ENCODE assay signal across 16 cellular contexts in the genomic region with DNA sequence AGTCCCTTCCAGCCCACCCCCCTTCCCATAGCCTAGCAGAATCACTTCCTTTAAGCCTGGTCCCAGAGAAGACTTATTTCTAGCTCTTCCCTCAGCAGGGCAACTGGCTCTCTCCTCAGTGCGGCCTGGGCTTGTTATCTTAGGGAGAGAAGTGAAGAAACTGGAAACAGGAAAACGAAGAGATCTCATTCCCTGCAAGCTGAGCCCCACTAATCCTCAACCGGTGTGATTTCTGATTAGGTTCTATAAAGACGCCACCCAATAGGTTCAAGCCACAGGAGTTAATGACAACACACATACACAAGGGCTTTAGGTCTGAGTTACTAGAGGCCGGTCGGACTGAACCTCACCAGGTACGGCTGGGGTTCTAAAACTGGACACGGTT. TPM values are rescaled to one million over a fixed set of nuclear protein-coding genes. Genes with fewer than 3 reads are reported as not detected.
A peak's percentile ranks its signal among the peaks of the same experiment; 100 is the strongest.
DNase-seq lines count a peak whose midpoint lies in the region; ATAC-seq and TF ChIP-seq lines count a peak whose summit lies in the region.
"Had no signal": no experiment of that assay in that cellular context is flagged by ENCODE, and none has a peak within 500 bp of the region (broad histone marks: within the 10 kb centered on the region; RNA-seq: fewer than 3 reads in every experiment).

No MANE protein-coding gene starts in this region.

- H3K27me3 ChIP-seq in OCI-LY3 (ENCODE audit: low read depth, low read length) (peaks cover 9% of the 10 kb centered on the region), fibroblast of lung (ENCODE audit: control insufficient read depth, insufficient read depth, low read length) (peaks cover 25% of the 10 kb centered on the region)

- H3K4me2 ChIP-seq in OCI-LY3 (ENCODE audit: low read length) (peak overlapping the region; percentile 37; the same call in 1 of the 2 replicates), fibroblast of lung (ENCODE audit: extremely low read depth, insufficient read depth, low read length) (peak overlapping the region; percentile 58)

- H3K4me3 ChIP-seq in OCI-LY3 (ENCODE audit: low read length) (no peak overlapping the region), fibroblast of lung (replicated peaks in 1 of 4; ENCODE audit: control extremely low read depth in 1 of 4, insufficient read depth in 1 of 4, low read depth in 3 of 4, low read length in 4 of 4) (peak overlapping the region in 1 of 4 experiments; percentile 33)
- H3K4me3 ChIP-seq: SK-N-MC had no signal

- H3K79me2 ChIP-seq in OCI-LY3 (ENCODE audit: low read length): no peaks in the 10 kb centered on the region
- H3K79me2 ChIP-seq in fibroblast of lung (ENCODE audit: control insufficient read depth, insufficient read depth, low read length): no peaks in the 10 kb centered on the region

- no peaks in the 10 kb centered on the region for H3K36me3 ChIP-seq in OCI-LY3 (replicated peaks; ENCODE audit: low read depth, low read length)
- H3K36me3 ChIP-seq in fibroblast of lung (ENCODE audit: control insufficient read depth, insufficient read depth, low read length): no peaks in the 10 kb centered on the region

- peaks cover 100% of the 10 kb centered on the region for H3K27me3 Mint-ChIP-seq in neural crest cell (ENCODE audit: low read depth)
- H3K27me3 Mint-ChIP-seq in immature natural killer cell (ENCODE audit: low read depth in 3 of 3): peaks cover 34 to 72% (median 40%) of the 10 kb centered on the region in 3 donors
- H3K27me3 Mint-ChIP-seq in effector memory CD8-positive, alpha-beta T cell: peaks cover 89 to 96% of the 10 kb centered on the region in 2 donors

- H3K9ac ChIP-seq in OCI-LY3 (ENCODE audit: low read length) (no peak overlapping the region), fibroblast of lung (ENCODE audit: insufficient read depth, low read length) (no peak overlapping the region)

- H3K27ac ChIP-seq in OCI-LY3 (ENCODE audit: low read length): no peak overlapping the region
- no peak overlapping the region for H3K27ac ChIP-seq in fibroblast of lung (ENCODE audit: insufficient read depth, low read length)
- H3K27ac ChIP-seq: SK-N-MC had no signal

- peak overlapping the region; percentile 29 for H3K4me3 Mint-ChIP-seq in neural crest cell
- H3K4me3 Mint-ChIP-seq in immature natural killer cell: no peak overlapping the region
- no peak overlapping the region for H3K4me3 Mint-ChIP-seq in effector memory CD8-positive, alpha-beta T cell
- H3K4me3 Mint-ChIP-seq: activated naive CD4-positive, alpha-beta T cell treated with anti-CD3 and anti-CD28 coated beads, Interleukin-2, amount 10 ng/mL, durations not matched to agents 7 days and 5 days had no signal

- peaks cover 12% of the 10 kb centered on the region for H3K4me1 ChIP-seq in OCI-LY3 (ENCODE audit: low read length)
- H3K4me1 ChIP-seq in fibroblast of lung (ENCODE audit: control insufficient read depth, extremely low read depth, insufficient read depth, low read length): peaks cover 13% of the 10 kb centered on the region

- H3K9me3 Mint-ChIP-seq in neural crest cell (no peaks in the 10 kb centered on the region), immature natural killer cell (no peaks in the 10 kb centered on the region)
- H3K9me3 Mint-ChIP-seq in effector memory CD8-positive, alpha-beta T cell: no peaks in the 10 kb centered on the region
- H3K9me3 Mint-ChIP-seq: activated naive CD4-positive, alpha-beta T cell treated with anti-CD3 and anti-CD28 coated beads, Interleukin-2, amount 10 ng/mL, durations not matched to agents 7 days and 5 days had no signal

- H3K36me3 Mint-ChIP-seq in neural crest cell (ENCODE audit: low read depth) (no peaks in the 10 kb centered on the region), immature natural killer cell (no peaks in the 10 kb centered on the region)
- H3K36me3 Mint-ChIP-seq in effector memory CD8-positive, alpha-beta T cell (ENCODE audit: insufficient read depth): no peaks in the 10 kb centered on the region

- TF ChIP-seq CTCF in OCI-LY3 (IDR thresholded peaks at IDR 0.05; ENCODE audit: low read depth, low read length) (no peak), fibroblast of lung (conservative IDR thresholded peaks at IDR 0.05 in 1 of 2, IDR thresholded peaks at IDR 0.05 in 1 of 2; ENCODE audit: low read depth in 1 of 2, low read length in 2 of 2) (no peak), neural crest cell (conservative IDR thresholded peaks at IDR 0.05) (no peak)

- ATAC-seq in HG02884 (IDR thresholded peaks at IDR 0.05; ENCODE audit: unreplicated experiment) (no peak), HG02642 (IDR thresholded peaks at IDR 0.05; ENCODE audit: poor library complexity, unreplicated experiment) (no peak)
- ATAC-seq in effector memory CD8-positive, alpha-beta T cell (replicated peaks): no peak

- H3K9me3 ChIP-seq in OCI-LY3 (ENCODE audit: insufficient read depth, low read length): no peaks in the 10 kb centered on the region
- no peaks in the 10 kb centered on the region for H3K9me3 ChIP-seq in fibroblast of lung (ENCODE audit: control insufficient read depth, insufficient read depth, low read depth, low read length)
- H3K9me3 ChIP-seq: Caco-2 had no signal

- H3K4me1 Mint-ChIP-seq in neural crest cell (peaks cover 52% of the 10 kb centered on the region), immature natural killer cell (peaks cover 20 to 24% of the 10 kb centered on the region in 2 donors)
- H3K4me1 Mint-ChIP-seq in effector memory CD8-positive, alpha-beta T cell (ENCODE audit: low read depth in 2 of 2): peaks cover 29 to 38% of the 10 kb centered on the region in 2 donors

- peak; percentile 62 for DNase-seq in ELF-1 (ENCODE audit: low read depth, low spot score)
- DNase-seq in fibroblast of lung (ENCODE audit: low read depth in 2 of 2): no peak
- no peak for DNase-seq in neural crest cell (ENCODE audit: low read depth, low spot score)
- no peak for DNase-seq in immature natural killer cell
- DNase-seq in effector memory CD8-positive, alpha-beta T cell: no peak
- DNase-seq: activated naive CD4-positive, alpha-beta T cell treated with anti-CD3 and anti-CD28 coated beads, Interleukin-2, amount 10 ng/mL, durations not matched to agents 7 days and 5 days; Caco-2; NCI-H2171 treated with DMSO at 0.1 percent for 48 hours; stimulated activated CD4-positive, alpha-beta T cell treated with anti-CD3 and anti-CD28 coated beads, Interleukin-12 subunit alpha, Interleukin-12 subunit beta, amount 100 ng/mL, for 4 hours had no signal

- H3K27ac Mint-ChIP-seq in neural crest cell (ENCODE audit: unreplicated experiment) (no peak overlapping the region), immature natural killer cell (no peak overlapping the region)
- H3K27ac Mint-ChIP-seq in effector memory CD8-positive, alpha-beta T cell: no peak overlapping the region
- H3K27ac Mint-ChIP-seq: activated naive CD4-positive, alpha-beta T cell treated with anti-CD3 and anti-CD28 coated beads, Interleukin-2, amount 10 ng/mL, durations not matched to agents 7 days and 5 days had no signal

- no peaks in the 10 kb centered on the region for H4K20me1 ChIP-seq in OCI-LY3 (ENCODE audit: insufficient read depth, low read length)
- H4K20me1 ChIP-seq in fibroblast of lung (ENCODE audit: control insufficient read depth, extremely low read depth, insufficient read depth, low read length): no peaks in the 10 kb centered on the region

- H2AFZ ChIP-seq in OCI-LY3 (ENCODE audit: low read depth, low read length) (no peak overlapping the region), fibroblast of lung (ENCODE audit: low read length) (peak overlapping the region; percentile 73)

RNA-seq across cellular contexts. Expression of a gene that starts 3.2 kb away (rescaled TPM):
- 0.33 TPM in 1 of 2 replicates, not detected in the other for total RNA-seq in fibroblast of lung
- polyA plus RNA-seq in fibroblast of lung: 0.05 and 0.15 TPM in 2 replicates
- 0.25 and 0.29 TPM in 2 replicates for polyA plus RNA-seq in fibroblast of lung (2012)
- not detected in 2 replicates for polyA minus RNA-seq in fibroblast of lung (ENCODE audit: low replicate concordance)
- total RNA-seq in neural crest cell: not detected in 2 replicates
- polyA plus RNA-seq in immature natural killer cell: not detected
- total RNA-seq: bronchial epithelial cell, Caco-2, HepG2, liver had no signal
- polyA plus RNA-seq: HepG2, liver had no signal

RNA-seq across cellular contexts. Expression of a gene that starts 38.8 kb away (rescaled TPM):
- 48.8 and 52.0 TPM in 2 replicates for total RNA-seq in fibroblast of lung
- 32.1 and 39.4 TPM in 2 replicates for polyA plus RNA-seq in fibroblast of lung
- polyA plus RNA-seq in fibroblast of lung (2012): 22.7 and 29.0 TPM in 2 replicates
- 0.82 and 3.2 TPM in 2 replicates for polyA minus RNA-seq in fibroblast of lung (ENCODE audit: low replicate concordance)
- 9.5 and 10.4 TPM in 2 replicates for total RNA-seq in neural crest cell
- polyA plus RNA-seq in immature natural killer cell: 10 to 100 TPM; 77.8 to 97.0 (median 88.5) TPM
